23 cellular contexts compared by ENCODE assay signal in genomic region chr7:46170792-46171191, GRCh38.
"Had no signal": no experiment of that assay in that cellular context is flagged by ENCODE, and none has a peak within 500 bp of the region (broad histone marks: within the 10 kb centered on the region; RNA-seq: fewer than 3 reads in every experiment).

No MANE protein-coding gene starts in this region.

- H3K36me3 ChIP-seq: breast epithelium had no signal

- H3K4me1 ChIP-seq: breast epithelium had no signal

- FAIRE-seq: K562 had no signal

- H3K27me3 Mint-ChIP-seq: activated CD4-positive, alpha-beta memory T cell treated with anti-CD3 and anti-CD28 coated beads for 36 hours; activated CD4-positive, alpha-beta T cell treated with anti-CD3 and anti-CD28 coated beads, Interleukin-2, amount 10 ng/mL, durations not matched to agents 7 days and 5 days; activated naive CD4-positive, alpha-beta T cell treated with anti-CD3 and anti-CD28 coated beads, Interleukin-2, amount 10 ng/mL, durations not matched to agents 7 days and 5 days; activated naive CD8-positive, alpha-beta T cell treated with anti-CD3 and anti-CD28 coated beads for 36 hours; activated T-helper 17 cell treated with anti-CD3 and anti-CD28 coated beads, Interleukin-2, amount 50 U/mL, for 72 hours had no signal

- H3K4me3 ChIP-seq: breast epithelium, K562 had no signal

- H3K36me3 Mint-ChIP-seq: activated CD4-positive, alpha-beta memory T cell treated with anti-CD3 and anti-CD28 coated beads for 36 hours; activated naive CD4-positive, alpha-beta T cell treated with anti-CD3 and anti-CD28 coated beads, Interleukin-2, amount 10 ng/mL, durations not matched to agents 7 days and 5 days; activated naive CD8-positive, alpha-beta T cell treated with anti-CD3 and anti-CD28 coated beads for 36 hours had no signal

- DNase-seq: activated CD4-positive, alpha-beta memory T cell treated with anti-CD3 and anti-CD28 coated beads for 36 hours; activated CD4-positive, alpha-beta T cell treated with anti-CD3 and anti-CD28 coated beads, Interleukin-2, amount 10 ng/mL, durations not matched to agents 7 days and 5 days; activated CD4-positive, CD25-positive, alpha-beta regulatory T cell; activated CD8-positive, alpha-beta memory T cell treated with anti-CD3 and anti-CD28 coated beads for 24 hours; activated gamma-delta T cell; activated naive CD4-positive, alpha-beta T cell treated with anti-CD3 and anti-CD28 coated beads, Interleukin-2, amount 10 ng/mL, durations not matched to agents 7 days and 5 days; activated naive CD8-positive, alpha-beta T cell treated with anti-CD3 and anti-CD28 coated beads for 36 hours; activated T-cell treated with anti-CD3 and anti-CD28 coated beads, Interleukin-2, amount 50 U/mL, for 4 hours; central memory CD4-positive, alpha-beta T cell; Karpas-422; NCI-H1048; NCI-H146; NCI-H187 treated with DMSO at 0.1 percent for 48 hours; NCI-H2081 treated with DMSO at 0.1 percent for 48 hours; NCI-H446; NCI-H524; PC-3; SHP77 treated with DMSO at 0.1 percent for 48 hours; T-helper 1 cell had no signal

- H3K27me3 ChIP-seq: breast epithelium had no signal

- H3K27ac ChIP-seq: breast epithelium, VCaP had no signal

- H3K9me3 ChIP-seq: breast epithelium had no signal

- H3K4me3 Mint-ChIP-seq: activated CD4-positive, alpha-beta memory T cell treated with anti-CD3 and anti-CD28 coated beads for 36 hours; activated CD4-positive, alpha-beta T cell treated with anti-CD3 and anti-CD28 coated beads, Interleukin-2, amount 10 ng/mL, durations not matched to agents 7 days and 5 days; activated naive CD4-positive, alpha-beta T cell treated with anti-CD3 and anti-CD28 coated beads, Interleukin-2, amount 10 ng/mL, durations not matched to agents 7 days and 5 days; activated naive CD8-positive, alpha-beta T cell treated with anti-CD3 and anti-CD28 coated beads for 36 hours; activated T-cell treated with anti-CD3 and anti-CD28 coated beads, Interleukin-2, amount 50 U/mL, for 4 hours; activated T-helper 17 cell treated with anti-CD3 and anti-CD28 coated beads, Interleukin-2, amount 50 U/mL, for 72 hours had no signal

- H3K4me1 Mint-ChIP-seq: activated CD4-positive, alpha-beta T cell treated with anti-CD3 and anti-CD28 coated beads, Interleukin-2, amount 10 ng/mL, durations not matched to agents 7 days and 5 days; activated naive CD4-positive, alpha-beta T cell treated with anti-CD3 and anti-CD28 coated beads, Interleukin-2, amount 10 ng/mL, durations not matched to agents 7 days and 5 days; activated naive CD8-positive, alpha-beta T cell treated with anti-CD3 and anti-CD28 coated beads for 36 hours; activated T-helper 17 cell treated with anti-CD3 and anti-CD28 coated beads, Interleukin-2, amount 50 U/mL, for 72 hours had no signal

- H3K27ac Mint-ChIP-seq: activated CD4-positive, alpha-beta memory T cell treated with anti-CD3 and anti-CD28 coated beads for 36 hours; activated CD4-positive, alpha-beta T cell treated with anti-CD3 and anti-CD28 coated beads, Interleukin-2, amount 10 ng/mL, durations not matched to agents 7 days and 5 days; activated naive CD4-positive, alpha-beta T cell treated with anti-CD3 and anti-CD28 coated beads, Interleukin-2, amount 10 ng/mL, durations not matched to agents 7 days and 5 days; activated naive CD8-positive, alpha-beta T cell treated with anti-CD3 and anti-CD28 coated beads for 36 hours; activated T-helper 17 cell treated with anti-CD3 and anti-CD28 coated beads, Interleukin-2, amount 50 U/mL, for 72 hours had no signal

- H3K9me3 Mint-ChIP-seq: activated CD4-positive, alpha-beta memory T cell treated with anti-CD3 and anti-CD28 coated beads for 36 hours; activated CD4-positive, alpha-beta T cell treated with anti-CD3 and anti-CD28 coated beads, Interleukin-2, amount 10 ng/mL, durations not matched to agents 7 days and 5 days; activated naive CD8-positive, alpha-beta T cell treated with anti-CD3 and anti-CD28 coated beads for 36 hours; activated T-cell treated with anti-CD3 and anti-CD28 coated beads, Interleukin-2, amount 50 U/mL, for 4 hours had no signal
